In genomic region chr10:69439350-69439739, GRCh38 we compare ENCODE assay signal across 8 cellular contexts. TPM values are rescaled to one million over a fixed set of nuclear protein-coding genes. Genes with fewer than 3 reads are reported as not detected.
A peak's percentile ranks its signal among the peaks of the same experiment; 100 is the strongest.
DNase-seq lines count a peak whose midpoint lies in the region; ATAC-seq and TF ChIP-seq lines count a peak whose summit lies in the region.

No MANE protein-coding gene starts in this region.

- 13 to 22% (median 21%) methylated on average over 5 of the region's 5 CpGs for WGBS in psoas muscle, 3 donors

- peak overlapping the region; percentile 57 for H2AFZ ChIP-seq in PC-3 (ENCODE audit: low read length)

- CTCF ChIA-PET in PC-3 (lab: Charles Lee), result interaction anchor here (1.1 to 2.2 kb wide), 5 partner anchors 8 to 198 kb away, joined by 5 to 16 read pairs (median 8); no protein-coding TSS in a partner anchor

- ATAC-seq in PC-3, result peak; percentile 80
- ATAC-seq in psoas muscle, result peak; percentile 97 to 98 (median 98)

- peaks cover 24% of the 10 kb centered on the region for H3F3A ChIP-seq in PC-3 (ENCODE audit: low read length, unreplicated experiment)

- H3K4me1 ChIP-seq in PC-3 (ENCODE audit: insufficient read depth, low read length) (peaks cover 53% of the 10 kb centered on the region), psoas muscle (peaks cover 24% of the 10 kb centered on the region), tibial artery (peaks cover 0 to 17% (median 11%) of the 10 kb centered on the region in 4 donors)

- H3K9ac ChIP-seq in PC-3 (ENCODE audit: low read length), result peak overlapping the region; percentile 78

- no TSS peak for BruUV-seq in PC-3 (replicated peaks; lab: Mats Ljungman, UMichigan)

- H3K9me3 ChIP-seq in PC-3 (ENCODE audit: low read length) (no peaks in the 10 kb centered on the region), psoas muscle (no peaks in the 10 kb centered on the region), tibial artery (no peaks in the 10 kb centered on the region)

- peak; percentile 81 for DNase-seq in EL
- DNase-seq in PC-3, result peak; percentile 94
- no peak for DNase-seq in fibroblast of villous mesenchyme (ENCODE audit: low read depth)
- DNase-seq in psoas muscle, result peak; percentile 90 to 97
- DNase-seq in dedifferentiated amniotic fluid mesenchymal stem cell (ENCODE audit: extremely low spot score), result no peak
- no peak for DNase-seq in foreskin melanocyte
- DNase-seq in GM13976 (ENCODE audit: low spot score), result no peak
- DNase-seq in tibial artery, result no peak

- H3K4me3 ChIP-seq in PC-3 (ENCODE audit: low read length), result peak overlapping the region; percentile 31; the same call in 1 of the 2 replicates
- H3K4me3 ChIP-seq in fibroblast of villous mesenchyme (ENCODE audit: low read depth, low read length), result peak overlapping the region; percentile 10
- H3K4me3 ChIP-seq in psoas muscle, result no peak overlapping the region
- no peak overlapping the region for H3K4me3 ChIP-seq in tibial artery

- H4K20me1 ChIP-seq in PC-3 (ENCODE audit: low read length), result no peaks in the 10 kb centered on the region

- no peaks in the 10 kb centered on the region for H3K79me2 ChIP-seq in PC-3 (ENCODE audit: low read length)

- TF ChIP-seq CTCF in PC-3 (conservative IDR thresholded peaks at IDR 0.05; ENCODE audit: low read depth, low read length) (no peak), fibroblast of villous mesenchyme (IDR thresholded peaks at IDR 0.05; ENCODE audit: insufficient read depth, low read depth, low read length) (no peak), psoas muscle (IDR thresholded peaks at IDR 0.05) (no peak), GM13976 (IDR thresholded peaks at IDR 0.05; ENCODE audit: borderline replicate concordance, control extremely low read depth, extremely low read depth, insufficient read depth, missing control alignments) (no peak), tibial artery (IDR thresholded peaks at IDR 0.05) (no peak)

- no peaks in the 10 kb centered on the region for H3K9me2 ChIP-seq in PC-3 (replicated peaks; ENCODE audit: low read length)

- H3K36me3 ChIP-seq in PC-3 (ENCODE audit: low read depth, low read length), result no peaks in the 10 kb centered on the region
- no peaks in the 10 kb centered on the region for H3K36me3 ChIP-seq in psoas muscle (ENCODE audit: insufficient read depth in 1 of 2, low read depth in 1 of 2)
- H3K36me3 ChIP-seq in tibial artery, result no peaks in the 10 kb centered on the region

- H3K27me3 ChIP-seq in PC-3 (ENCODE audit: low read length) (no peaks in the 10 kb centered on the region), psoas muscle (ENCODE audit: insufficient read depth in 3 of 3, low read length in 2 of 3) (no peaks in the 10 kb centered on the region), tibial artery (no peaks in the 10 kb centered on the region)

- in situ Hi-C loops in GM13976 (cut with MboI; ENCODE audit: low sequenced_read_pairs, unreplicated experiment), result no loop called here

- peak overlapping the region; percentile 72 for H3K4me2 ChIP-seq in PC-3 (ENCODE audit: low read length)

- intact Hi-C loops in PC-3 (cut with micrococcal nuclease), result no loop called here
- intact Hi-C loops in psoas muscle (cut with DNase I), result loop anchor here (5.0 kb wide), 2 partner anchors 58 to 63 kb away; no protein-coding TSS in a partner anchor
- intact Hi-C loops in tibial artery (cut with DNase I; ENCODE audit: low total_unique reads), result no loop called here

- POLR2A ChIA-PET in PC-3 (lab: Charles Lee; ENCODE audit: unreplicated experiment), result interaction anchor here (0.6 to 1.9 kb wide), 4 partner anchors 8 to 428 kb away, joined by 3 to 14 read pairs (median 6); partner anchors contain the start of gene TSPAN15

- H3K27ac ChIP-seq in PC-3 (ENCODE audit: low read length) (peak overlapping the region; percentile 91), psoas muscle (peak overlapping the region; percentile 81), tibial artery (no peak overlapping the region)

RNA-seq across cellular contexts. Expression of gene TSPAN15, which starts 11.9 kb away (rescaled TPM):
- total RNA-seq in PC-3 (2014; rRNA removed) (186 and 212 TPM in 2 replicates), fibroblast of villous mesenchyme (5.5 and 6.0 TPM in 2 replicates), psoas muscle (10 to 100 TPM in 1 of 4 donors, 1 to 10 TPM in 3; 6.3 to 35.0 (median 8.6) TPM)
- polyA plus RNA-seq in psoas muscle, result 10 to 100 TPM; 10.7 to 11.7 (median 11.6) TPM

RNA-seq across cellular contexts. Expression of gene TACR2, which starts 22.6 kb away (rescaled TPM):
- total RNA-seq in PC-3 (2014; rRNA removed), result 0.40 TPM in 1 of 2 replicates, not detected in the other
- under 0.01 TPM in 1 of 2 replicates, not detected in the other for total RNA-seq in fibroblast of villous mesenchyme
- total RNA-seq in psoas muscle, result under 1 TPM; 0.21 to 0.46 (median 0.23) TPM
- under 1 TPM; 0.25 to 0.61 (median 0.31) TPM for polyA plus RNA-seq in psoas muscle

Comparison
In these comparisons a context has a peak if more than half of its experiments do, and no peak if none do; other contexts are left out.
1. DNase-seq: peak in EL (single experiment), PC-3 (single experiment) and psoas muscle (2 of 2); none in fibroblast of villous mesenchyme (single experiment), dedifferentiated amniotic fluid mesenchymal stem cell (single experiment), foreskin melanocyte (single experiment), GM13976 (single experiment) and tibial artery (0 of 2).
2. H3K27ac ChIP-seq: peak in PC-3 (single experiment) and psoas muscle (single experiment); none in tibial artery (0 of 2).
3. H3K4me3 ChIP-seq: peak in PC-3 (single experiment) and fibroblast of villous mesenchyme (single experiment); none in psoas muscle (single experiment) and tibial artery (0 of 2).
4. intact Hi-C loops: an anchor here in psoas muscle (5.0 kb wide); none called in PC-3 and tibial artery.